Comparison of ENCODE assay signal across 18 cellular contexts in genomic region chr22:41915783-41916493, GRCh38. TPM values are rescaled to one million over a fixed set of nuclear protein-coding genes. Genes with fewer than 3 reads are reported as not detected.
DNase-seq lines count a peak whose midpoint lies in the region; ATAC-seq and TF ChIP-seq lines count a peak whose summit lies in the region.
"Had no signal": no experiment of that assay in that cellular context is flagged by ENCODE, and none has a peak within 500 bp of the region (broad histone marks: within the 10 kb centered on the region; RNA-seq: fewer than 3 reads in every experiment).

No MANE protein-coding gene starts in this region.

- H3K27me3 Mint-ChIP-seq in CD4-positive, CD25-positive, alpha-beta regulatory T cell, result peaks cover 58% of the 10 kb centered on the region
- H3K27me3 Mint-ChIP-seq in activated T-helper 1 cell treated with anti-CD3 and anti-CD28 coated beads, Interleukin-12 subunit alpha, Interleukin-12 subunit beta, Interleukin-2, Interleukin-4 antibody, amounts not matched to agents 30 ng/mL and 10 ng/mL and 1 ng/mL, durations not matched to agents 14 hours and 24 hours and 36 hours (ENCODE audit: insufficient read depth), result peaks cover 49% of the 10 kb centered on the region
- H3K27me3 Mint-ChIP-seq in HFFc6 (ENCODE audit: insufficient read depth), result peaks cover 39% of the 10 kb centered on the region

- H3K4ac ChIP-seq in mesendoderm (ENCODE audit: low read depth, low read length), result no peak overlapping the region

- H3K23ac ChIP-seq in mesendoderm (ENCODE audit: low read length), result peak overlapping the region; percentile 57

- H3K18ac ChIP-seq in mesendoderm (ENCODE audit: low read length), result no peak overlapping the region

- no peak overlapping the region for H2BK15ac ChIP-seq in mesendoderm (replicated peaks; ENCODE audit: low read depth)

- H4K8ac ChIP-seq in mesendoderm (ENCODE audit: low read depth, low read length), result no peak overlapping the region

- no peak for DNase-seq in CD4-positive, CD25-positive, alpha-beta regulatory T cell
- DNase-seq in GM10266 (ENCODE audit: extremely low spot score) (peak; percentile 45), mesendoderm (no peak), testis (no peak), HFFc6 (no peak)
- no peak for DNase-seq in activated T-helper 1 cell treated with anti-CD3 and anti-CD28 coated beads, Interleukin-12 subunit alpha, Interleukin-12 subunit beta, Interleukin-2, Interleukin-4 antibody, amounts not matched to agents 30 ng/mL and 10 ng/mL and 1 ng/mL, durations not matched to agents 14 hours and 24 hours and 36 hours (ENCODE audit: low spot score)
- no peak for DNase-seq in effector CD8-positive, alpha-beta T cell (lab: John Stamatoyannopoulos, UW)
- DNase-seq in activated CD8-positive, alpha-beta memory T cell treated with anti-CD3 and anti-CD28 coated beads, Interleukin-2, amount 50 U/mL, for 48 hours, result no peak
- DNase-seq: activated CD4-positive, alpha-beta memory T cell treated with anti-CD3 and anti-CD28 coated beads, Interleukin-2, amount 10 ng/mL, durations not matched to agents 7 days and 5 days; activated naive CD4-positive, alpha-beta T cell treated with Interleukin-2 at 50 U/mL for 16 hours; MM.1S; NCI-H774 had no signal

- no peaks in the 10 kb centered on the region for H3K36me3 Mint-ChIP-seq in CD4-positive, CD25-positive, alpha-beta regulatory T cell
- H3K36me3 Mint-ChIP-seq in activated T-helper 1 cell treated with anti-CD3 and anti-CD28 coated beads, Interleukin-12 subunit alpha, Interleukin-12 subunit beta, Interleukin-2, Interleukin-4 antibody, amounts not matched to agents 30 ng/mL and 10 ng/mL and 1 ng/mL, durations not matched to agents 14 hours and 24 hours and 36 hours (ENCODE audit: low read depth), result no peaks in the 10 kb centered on the region
- no peaks in the 10 kb centered on the region for H3K36me3 Mint-ChIP-seq in HFFc6 (ENCODE audit: low read depth)

- no CpG with 5 or more reads among the region's 12 CpGs for WGBS in mesendoderm (ENCODE audit: extremely low coverage, insufficient coverage, low lambda C conversion rate)
- 40 to 60% methylated on average over 11 to 12 of the region's 12 CpGs for WGBS in testis, 2 donors

- no peak overlapping the region for H3K56ac ChIP-seq in mesendoderm (ENCODE audit: low read length)

- no peak overlapping the region for H3K4me3 ChIP-seq in CD4-positive, CD25-positive, alpha-beta regulatory T cell (ENCODE audit: low read depth, low read length)
- H3K4me3 ChIP-seq in mesendoderm (ENCODE audit: low read length) (no peak overlapping the region), testis (no peak overlapping the region)

- no peaks in the 10 kb centered on the region for H3K9me3 ChIP-seq in CD4-positive, CD25-positive, alpha-beta regulatory T cell (ENCODE audit: control insufficient read depth in 2 of 2, low read length in 2 of 2)
- no peaks in the 10 kb centered on the region for H3K9me3 ChIP-seq in testis
- H3K9me3 ChIP-seq: gastroesophageal sphincter, thoracic aorta had no signal

- no peak overlapping the region for H2BK120ac ChIP-seq in mesendoderm (ENCODE audit: low read depth, low read length)

- peak overlapping the region in 2 of 3 donors; percentile 58 to 65 for H3K27ac Mint-ChIP-seq in CD4-positive, CD25-positive, alpha-beta regulatory T cell
- H3K27ac Mint-ChIP-seq in activated T-helper 1 cell treated with anti-CD3 and anti-CD28 coated beads, Interleukin-12 subunit alpha, Interleukin-12 subunit beta, Interleukin-2, Interleukin-4 antibody, amounts not matched to agents 30 ng/mL and 10 ng/mL and 1 ng/mL, durations not matched to agents 14 hours and 24 hours and 36 hours, result peak overlapping the region; percentile 29
- H3K27ac Mint-ChIP-seq in HFFc6, result no peak overlapping the region
- H3K27ac Mint-ChIP-seq: activated CD4-positive, alpha-beta memory T cell treated with anti-CD3 and anti-CD28 coated beads, Interleukin-2, amount 10 ng/mL, durations not matched to agents 7 days and 5 days had no signal

- no peak overlapping the region for H2BK5ac ChIP-seq in mesendoderm (ENCODE audit: low read length)

- H3K4me1 Mint-ChIP-seq in CD4-positive, CD25-positive, alpha-beta regulatory T cell, result peaks cover 0 to 51% (median 11%) of the 10 kb centered on the region in 4 donors
- H3K4me1 Mint-ChIP-seq in activated T-helper 1 cell treated with anti-CD3 and anti-CD28 coated beads, Interleukin-12 subunit alpha, Interleukin-12 subunit beta, Interleukin-2, Interleukin-4 antibody, amounts not matched to agents 30 ng/mL and 10 ng/mL and 1 ng/mL, durations not matched to agents 14 hours and 24 hours and 36 hours (ENCODE audit: low read depth), result peaks cover 17% of the 10 kb centered on the region
- H3K4me1 Mint-ChIP-seq in HFFc6 (ENCODE audit: low read depth), result peaks cover 5% of the 10 kb centered on the region; the same call in 1 of the 2 replicates

- H3K4me2 ChIP-seq in mesendoderm (ENCODE audit: low read length), result no peak overlapping the region

- ATAC-seq in CD4-positive, CD25-positive, alpha-beta regulatory T cell (ENCODE audit: low read depth in 2 of 2), result no peak

- H2AK5ac ChIP-seq in mesendoderm (ENCODE audit: low read length), result no peak overlapping the region

- peaks cover 0 to 3% (median 0%) of the 10 kb centered on the region in 7 donors for H3K9me3 Mint-ChIP-seq in CD4-positive, CD25-positive, alpha-beta regulatory T cell
- H3K9me3 Mint-ChIP-seq in activated T-helper 1 cell treated with anti-CD3 and anti-CD28 coated beads, Interleukin-12 subunit alpha, Interleukin-12 subunit beta, Interleukin-2, Interleukin-4 antibody, amounts not matched to agents 30 ng/mL and 10 ng/mL and 1 ng/mL, durations not matched to agents 14 hours and 24 hours and 36 hours, result no peaks in the 10 kb centered on the region
- H3K9me3 Mint-ChIP-seq in HFFc6, result no peaks in the 10 kb centered on the region
- H3K9me3 Mint-ChIP-seq: activated CD4-positive, alpha-beta memory T cell treated with anti-CD3 and anti-CD28 coated beads, Interleukin-2, amount 10 ng/mL, durations not matched to agents 7 days and 5 days had no signal

- H3K4me1 ChIP-seq in CD4-positive, CD25-positive, alpha-beta regulatory T cell (ENCODE audit: control insufficient read depth, insufficient read depth, low read length, poor library complexity, severe bottlenecking), result peaks cover 43% of the 10 kb centered on the region
- H3K4me1 ChIP-seq in mesendoderm (ENCODE audit: control insufficient read depth, low read depth, low read length) (peaks cover 3% of the 10 kb centered on the region), testis (peaks cover 8% of the 10 kb centered on the region)

- H3K36me3 ChIP-seq in CD4-positive, CD25-positive, alpha-beta regulatory T cell (ENCODE audit: control insufficient read depth, insufficient read depth, low read length), result no peaks in the 10 kb centered on the region
- H3K36me3 ChIP-seq in mesendoderm (ENCODE audit: control insufficient read depth, insufficient read depth, low read length) (no peaks in the 10 kb centered on the region), testis (ENCODE audit: low read depth, missing control alignments) (no peaks in the 10 kb centered on the region)
- H3K36me3 ChIP-seq: cardiac muscle cell, gastroesophageal sphincter, thoracic aorta had no signal

- no peak overlapping the region for H4K5ac ChIP-seq in mesendoderm (ENCODE audit: low read length)

- peaks cover 19% of the 10 kb centered on the region for H3K27me3 ChIP-seq in CD4-positive, CD25-positive, alpha-beta regulatory T cell (ENCODE audit: control insufficient read depth, insufficient read depth, low read length)
- H3K27me3 ChIP-seq in mesendoderm (ENCODE audit: insufficient read depth, low read length, poor library complexity), result peaks cover 50% of the 10 kb centered on the region
- no peaks in the 10 kb centered on the region for H3K27me3 ChIP-seq in testis

- TF ChIP-seq POLR2A in testis (IDR thresholded peaks at IDR 0.05), result no peak

- intact Hi-C loops in activated T-helper 1 cell treated with anti-CD3 and anti-CD28 coated beads, Interleukin-12 subunit alpha, Interleukin-12 subunit beta, Interleukin-2, Interleukin-4 antibody, amounts not matched to agents 30 ng/mL and 10 ng/mL and 1 ng/mL, durations not matched to agents 14 hours and 24 hours and 36 hours (cut with micrococcal nuclease), result no loop called here
- intact Hi-C loops in testis (cut with DNase I; ENCODE audit: low total_unique reads), result no loop called here

- H3K4me3 Mint-ChIP-seq in CD4-positive, CD25-positive, alpha-beta regulatory T cell, result peak overlapping the region; percentile 44 to 78 (median 72)
- H3K4me3 Mint-ChIP-seq in activated T-helper 1 cell treated with anti-CD3 and anti-CD28 coated beads, Interleukin-12 subunit alpha, Interleukin-12 subunit beta, Interleukin-2, Interleukin-4 antibody, amounts not matched to agents 30 ng/mL and 10 ng/mL and 1 ng/mL, durations not matched to agents 14 hours and 24 hours and 36 hours, result peak overlapping the region; percentile 35
- H3K4me3 Mint-ChIP-seq in HFFc6, result no peak overlapping the region

- no peaks in the 10 kb centered on the region for H3K79me2 ChIP-seq in mesendoderm (ENCODE audit: control insufficient read depth, insufficient read depth, low read length)

- no peak overlapping the region for H3K27ac ChIP-seq in CD4-positive, CD25-positive, alpha-beta regulatory T cell (ENCODE audit: insufficient read depth, low read length, poor library complexity, severe bottlenecking)
- H3K27ac ChIP-seq in mesendoderm (ENCODE audit: low read depth, low read length) (no peak overlapping the region), testis (no peak overlapping the region)
- H3K27ac ChIP-seq: cardiac muscle cell, gastroesophageal sphincter, RWPE1, thoracic aorta had no signal

- no peak overlapping the region for H3K9ac ChIP-seq in mesendoderm (ENCODE audit: low read length)

- H3K79me1 ChIP-seq in mesendoderm (ENCODE audit: low read length), result no peaks in the 10 kb centered on the region

- TF ChIP-seq CTCF in GM10266 (IDR thresholded peaks at IDR 0.05; ENCODE audit: control insufficient read depth, insufficient read depth, low read depth, missing control alignments), result no peak
- TF ChIP-seq CTCF in testis (IDR thresholded peaks at IDR 0.05), result no peak
- no peak for TF ChIP-seq CTCF in HFFc6 (IDR thresholded peaks at IDR 0.05)

RNA-seq across cellular contexts. Expression of gene SHISA8, which starts 1.1 kb away (rescaled TPM):
- total RNA-seq in CD4-positive, CD25-positive, alpha-beta regulatory T cell, result 0.27 TPM
- under 1 TPM in 1 of 4 donors, not detected in 3; 0.28 TPM for polyA plus RNA-seq in CD4-positive, CD25-positive, alpha-beta regulatory T cell
- total RNA-seq in activated T-helper 1 cell treated with anti-CD3 and anti-CD28 coated beads, Interleukin-12 subunit alpha, Interleukin-12 subunit beta, Interleukin-2, Interleukin-4 antibody, amounts not matched to agents 30 ng/mL and 10 ng/mL and 1 ng/mL, durations not matched to agents 14 hours and 24 hours and 36 hours, result 5.8 and 6.1 TPM in 2 replicates
- 0.10 TPM for polyA plus RNA-seq in mesendoderm (2013, experiment 1 of 2)
- polyA plus RNA-seq in mesendoderm (2013, experiment 2 of 2), result 0.15 TPM
- 1 to 10 TPM; 1.3 to 1.4 TPM for total RNA-seq in testis
- polyA plus RNA-seq in testis (ENCODE audit: insufficient read depth, low read depth, low replicate concordance), result not detected
- total RNA-seq in HFFc6 (2021; fragmentation: NEBNext Ultra II Directional; extraction: Animal tissue kit (Norgen Biotek cat#: 25700)), result not detected
- total RNA-seq: activated CD4-positive, alpha-beta memory T cell treated with anti-CD3 and anti-CD28 coated beads, Interleukin-2, amount 10 ng/mL, durations not matched to agents 7 days and 5 days; cardiac muscle cell; gastroesophageal sphincter; HT-29; kidney epithelial cell; thoracic aorta had no signal
- polyA plus RNA-seq: cardiac muscle cell had no signal

RNA-seq across cellular contexts. Expression of gene TNFRSF13C, which starts 10.7 kb away (rescaled TPM):
- total RNA-seq in CD4-positive, CD25-positive, alpha-beta regulatory T cell, result 10.1 TPM
- 1 to 10 TPM; 1.2 to 3.6 (median 2.0) TPM for polyA plus RNA-seq in CD4-positive, CD25-positive, alpha-beta regulatory T cell
- 3.0 and 3.2 TPM in 2 replicates for total RNA-seq in activated T-helper 1 cell treated with anti-CD3 and anti-CD28 coated beads, Interleukin-12 subunit alpha, Interleukin-12 subunit beta, Interleukin-2, Interleukin-4 antibody, amounts not matched to agents 30 ng/mL and 10 ng/mL and 1 ng/mL, durations not matched to agents 14 hours and 24 hours and 36 hours
- 0.77 TPM for polyA plus RNA-seq in mesendoderm (2013, experiment 1 of 2)
- polyA plus RNA-seq in mesendoderm (2013, experiment 2 of 2), result 0.67 TPM
- total RNA-seq in testis, result 1 to 10 TPM in 1 of 2 donors, under 1 TPM in 1; 0.56 to 1.9 TPM
- polyA plus RNA-seq in testis (ENCODE audit: insufficient read depth, low read depth, low replicate concordance), result 0.69 TPM
- under 1 TPM; 0.05 to 0.32 (median 0.25) TPM for total RNA-seq in HFFc6 (2021; fragmentation: NEBNext Ultra II Directional; extraction: Animal tissue kit (Norgen Biotek cat#: 25700))
- total RNA-seq: thoracic aorta had no signal

RNA-seq across cellular contexts. Expression of gene CENPM, which starts 31.0 kb away (rescaled TPM):
- total RNA-seq in CD4-positive, CD25-positive, alpha-beta regulatory T cell, result 33.9 TPM
- 10 to 100 TPM; 52.9 to 75.7 (median 65.8) TPM for polyA plus RNA-seq in CD4-positive, CD25-positive, alpha-beta regulatory T cell
- total RNA-seq in activated T-helper 1 cell treated with anti-CD3 and anti-CD28 coated beads, Interleukin-12 subunit alpha, Interleukin-12 subunit beta, Interleukin-2, Interleukin-4 antibody, amounts not matched to agents 30 ng/mL and 10 ng/mL and 1 ng/mL, durations not matched to agents 14 hours and 24 hours and 36 hours, result 82.0 and 84.6 TPM in 2 replicates
- polyA plus RNA-seq in mesendoderm (2013, experiment 1 of 2), result 46.1 TPM
- 46.4 TPM for polyA plus RNA-seq in mesendoderm (2013, experiment 2 of 2)
- total RNA-seq in testis, result 10 to 100 TPM; 15.5 to 28.2 TPM
- 15.7 TPM for polyA plus RNA-seq in testis (ENCODE audit: insufficient read depth, low read depth, low replicate concordance)
- 10 to 100 TPM; 15.6 to 29.4 (median 26.3) TPM for total RNA-seq in HFFc6 (2021; fragmentation: NEBNext Ultra II Directional; extraction: Animal tissue kit (Norgen Biotek cat#: 25700))
- total RNA-seq: thoracic aorta had no signal

RNA-seq across cellular contexts. Expression of gene SEPTIN3, which starts 53.3 kb away (rescaled TPM):
- 0.67 TPM for total RNA-seq in CD4-positive, CD25-positive, alpha-beta regulatory T cell
- polyA plus RNA-seq in CD4-positive, CD25-positive, alpha-beta regulatory T cell, result under 1 TPM in 3 of 4 donors, not detected in 1; 0.11 to 0.49 (median 0.39) TPM
- total RNA-seq in activated T-helper 1 cell treated with anti-CD3 and anti-CD28 coated beads, Interleukin-12 subunit alpha, Interleukin-12 subunit beta, Interleukin-2, Interleukin-4 antibody, amounts not matched to agents 30 ng/mL and 10 ng/mL and 1 ng/mL, durations not matched to agents 14 hours and 24 hours and 36 hours, result 7.0 and 7.9 TPM in 2 replicates
- 5.5 TPM for polyA plus RNA-seq in mesendoderm (2013, experiment 1 of 2)
- polyA plus RNA-seq in mesendoderm (2013, experiment 2 of 2), result 6.0 TPM
- total RNA-seq in testis, result 1 to 10 TPM; 1.6 to 2.2 TPM
- polyA plus RNA-seq in testis (ENCODE audit: insufficient read depth, low read depth, low replicate concordance), result 2.4 TPM
- under 1 TPM in 2 of 6 experiments, not detected in 4; 0.05 to 0.17 TPM for total RNA-seq in HFFc6 (2021; fragmentation: NEBNext Ultra II Directional; extraction: Animal tissue kit (Norgen Biotek cat#: 25700))
- total RNA-seq: HT-29, thoracic aorta had no signal
